ENCODE assay signal across 1 cellular context in the genomic region with DNA sequence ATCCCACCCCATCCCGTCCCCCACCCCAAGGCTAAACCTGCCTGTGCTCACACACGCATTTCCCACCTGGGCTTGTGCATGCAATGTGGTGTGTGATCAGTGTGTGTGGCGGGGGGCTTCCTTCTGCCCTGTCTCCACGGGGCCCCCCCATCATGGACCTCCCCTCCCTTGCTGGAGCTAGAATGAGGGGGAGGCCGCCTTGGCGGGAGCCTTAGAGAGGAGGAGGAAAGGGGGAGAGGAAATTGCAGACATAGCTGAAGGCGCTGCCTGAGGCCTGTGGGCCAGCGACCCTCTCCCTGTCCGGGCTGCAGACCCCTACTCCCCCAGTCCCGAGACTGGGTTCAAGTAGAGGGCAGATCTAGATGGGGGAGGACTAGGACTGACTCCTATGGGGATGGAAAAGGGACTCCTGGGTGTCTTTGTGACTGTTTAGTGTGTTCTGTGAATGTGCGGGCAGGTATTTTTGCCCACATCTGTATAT.
TF ChIP-seq lines count a peak whose summit lies in the region.

No MANE protein-coding gene starts in this region.

TF ChIP-seq in GM23338, 12 proteins besides CTCF, POLR2A, EP300 and RAD21 (continued from another document):
- TF ChIP-seq, protein P1, sequence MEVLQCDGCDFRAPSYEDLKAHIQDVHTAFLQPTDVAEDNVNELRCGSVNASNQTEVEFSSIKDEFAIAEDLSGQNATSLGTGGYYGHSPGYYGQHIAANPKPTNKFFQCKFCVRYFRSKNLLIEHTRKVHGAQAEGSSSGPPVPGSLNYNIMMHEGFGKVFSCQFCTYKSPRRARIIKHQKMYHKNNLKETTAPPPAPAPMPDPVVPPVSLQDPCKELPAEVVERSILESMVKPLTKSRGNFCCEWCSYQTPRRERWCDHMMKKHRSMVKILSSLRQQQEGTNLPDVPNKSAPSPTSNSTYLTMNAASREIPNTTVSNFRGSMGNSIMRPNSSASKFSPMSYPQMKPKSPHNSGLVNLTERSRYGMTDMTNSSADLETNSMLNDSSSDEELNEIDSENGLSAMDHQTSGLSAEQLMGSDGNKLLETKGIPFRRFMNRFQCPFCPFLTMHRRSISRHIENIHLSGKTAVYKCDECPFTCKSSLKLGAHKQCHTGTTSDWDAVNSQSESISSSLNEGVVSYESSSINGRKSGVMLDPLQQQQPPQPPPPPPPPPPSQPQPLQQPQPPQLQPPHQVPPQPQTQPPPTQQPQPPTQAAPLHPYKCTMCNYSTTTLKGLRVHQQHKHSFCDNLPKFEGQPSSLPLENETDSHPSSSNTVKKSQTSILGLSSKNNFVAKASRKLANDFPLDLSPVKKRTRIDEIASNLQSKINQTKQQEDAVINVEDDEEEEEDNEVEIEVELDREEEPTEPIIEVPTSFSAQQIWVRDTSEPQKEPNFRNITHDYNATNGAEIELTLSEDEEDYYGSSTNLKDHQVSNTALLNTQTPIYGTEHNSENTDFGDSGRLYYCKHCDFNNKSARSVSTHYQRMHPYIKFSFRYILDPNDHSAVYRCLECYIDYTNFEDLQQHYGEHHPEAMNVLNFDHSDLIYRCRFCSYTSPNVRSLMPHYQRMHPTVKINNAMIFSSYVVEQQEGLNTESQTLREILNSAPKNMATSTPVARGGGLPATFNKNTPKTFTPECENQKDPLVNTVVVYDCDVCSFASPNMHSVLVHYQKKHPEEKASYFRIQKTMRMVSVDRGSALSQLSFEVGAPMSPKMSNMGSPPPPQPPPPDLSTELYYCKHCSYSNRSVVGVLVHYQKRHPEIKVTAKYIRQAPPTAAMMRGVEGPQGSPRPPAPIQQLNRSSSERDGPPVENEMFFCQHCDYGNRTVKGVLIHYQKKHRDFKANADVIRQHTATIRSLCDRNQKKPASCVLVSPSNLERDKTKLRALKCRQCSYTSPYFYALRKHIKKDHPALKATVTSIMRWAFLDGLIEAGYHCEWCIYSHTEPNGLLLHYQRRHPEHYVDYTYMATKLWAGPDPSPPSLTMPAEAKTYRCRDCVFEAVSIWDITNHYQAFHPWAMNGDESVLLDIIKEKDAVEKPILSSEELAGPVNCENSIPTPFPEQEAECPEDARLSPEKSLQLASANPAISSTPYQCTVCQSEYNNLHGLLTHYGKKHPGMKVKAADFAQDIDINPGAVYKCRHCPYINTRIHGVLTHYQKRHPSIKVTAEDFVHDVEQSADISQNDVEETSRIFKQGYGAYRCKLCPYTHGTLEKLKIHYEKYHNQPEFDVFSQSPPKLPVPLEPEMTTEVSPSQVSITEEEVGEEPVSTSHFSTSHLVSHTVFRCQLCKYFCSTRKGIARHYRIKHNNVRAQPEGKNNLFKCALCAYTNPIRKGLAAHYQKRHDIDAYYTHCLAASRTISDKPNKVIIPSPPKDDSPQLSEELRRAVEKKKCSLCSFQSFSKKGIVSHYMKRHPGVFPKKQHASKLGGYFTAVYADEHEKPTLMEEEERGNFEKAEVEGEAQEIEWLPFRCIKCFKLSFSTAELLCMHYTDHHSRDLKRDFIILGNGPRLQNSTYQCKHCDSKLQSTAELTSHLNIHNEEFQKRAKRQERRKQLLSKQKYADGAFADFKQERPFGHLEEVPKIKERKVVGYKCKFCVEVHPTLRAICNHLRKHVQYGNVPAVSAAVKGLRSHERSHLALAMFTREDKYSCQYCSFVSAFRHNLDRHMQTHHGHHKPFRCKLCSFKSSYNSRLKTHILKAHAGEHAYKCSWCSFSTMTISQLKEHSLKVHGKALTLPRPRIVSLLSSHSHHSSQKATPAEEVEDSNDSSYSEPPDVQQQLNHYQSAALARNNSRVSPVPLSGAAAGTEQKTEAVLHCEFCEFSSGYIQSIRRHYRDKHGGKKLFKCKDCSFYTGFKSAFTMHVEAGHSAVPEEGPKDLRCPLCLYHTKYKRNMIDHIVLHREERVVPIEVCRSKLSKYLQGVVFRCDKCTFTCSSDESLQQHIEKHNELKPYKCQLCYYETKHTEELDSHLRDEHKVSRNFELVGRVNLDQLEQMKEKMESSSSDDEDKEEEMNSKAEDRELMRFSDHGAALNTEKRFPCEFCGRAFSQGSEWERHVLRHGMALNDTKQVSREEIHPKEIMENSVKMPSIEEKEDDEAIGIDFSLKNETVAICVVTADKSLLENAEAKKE (CRISPR knock-in tag; IDR thresholded peaks at IDR 0.05), result no peak
- TF ChIP-seq EZH2phosphoT487 (IDR thresholded peaks at IDR 0.05; ENCODE audit: unreplicated experiment), result no peak
- TF ChIP-seq ZNF331 (CRISPR knock-in tag; IDR thresholded peaks at IDR 0.05; ENCODE audit: low read depth), result no peak
- no peak for TF ChIP-seq CREB1 (CRISPR knock-in tag; IDR thresholded peaks at IDR 0.05; ENCODE audit: low read depth)
- TF ChIP-seq NANOG (IDR thresholded peaks at IDR 0.05; ENCODE audit: borderline replicate concordance), result no peak
- TF ChIP-seq JUNB (IDR thresholded peaks at IDR 0.05; ENCODE audit: unreplicated experiment), result no peak
- no peak for TF ChIP-seq ZNF114 (CRISPR knock-in tag; IDR thresholded peaks at IDR 0.05)
- TF ChIP-seq, protein P2, sequence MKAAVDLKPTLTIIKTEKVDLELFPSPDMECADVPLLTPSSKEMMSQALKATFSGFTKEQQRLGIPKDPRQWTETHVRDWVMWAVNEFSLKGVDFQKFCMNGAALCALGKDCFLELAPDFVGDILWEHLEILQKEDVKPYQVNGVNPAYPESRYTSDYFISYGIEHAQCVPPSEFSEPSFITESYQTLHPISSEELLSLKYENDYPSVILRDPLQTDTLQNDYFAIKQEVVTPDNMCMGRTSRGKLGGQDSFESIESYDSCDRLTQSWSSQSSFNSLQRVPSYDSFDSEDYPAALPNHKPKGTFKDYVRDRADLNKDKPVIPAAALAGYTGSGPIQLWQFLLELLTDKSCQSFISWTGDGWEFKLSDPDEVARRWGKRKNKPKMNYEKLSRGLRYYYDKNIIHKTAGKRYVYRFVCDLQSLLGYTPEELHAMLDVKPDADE (IDR thresholded peaks at IDR 0.05), result no peak
- TF ChIP-seq STAT1 (IDR thresholded peaks at IDR 0.05; ENCODE audit: unreplicated experiment), result no peak
TF ChIP-seq in GM23338: peak in this region for 0.
